Comparison of ENCODE assay signal across 12 cellular contexts in genomic region chr2:28318462-28319117, GRCh38.
"Had no signal": no experiment of that assay in that cellular context is flagged by ENCODE, and none has a peak within 500 bp of the region (broad histone marks: within the 10 kb centered on the region; RNA-seq: fewer than 3 reads in every experiment).

No MANE protein-coding gene starts in this region.

- ATAC-seq: activated CD4-positive, alpha-beta T cell treated with anti-CD3 and anti-CD28 coated beads for 36 hours; activated CD8-positive, alpha-beta T cell treated with anti-CD3 and anti-CD28 coated beads for 36 hours; lower lobe of right lung; naive thymus-derived CD4-positive, alpha-beta T cell had no signal

- H3K27me3 ChIP-seq: hepatocyte, tibial artery had no signal

- H2AFZ ChIP-seq: hepatocyte had no signal

- H3K9me3 ChIP-seq: lower lobe of right lung, tibial artery had no signal

- H3K4me2 ChIP-seq: hepatocyte had no signal

- H3K36me3 ChIP-seq: lower lobe of right lung, tibial artery had no signal

- H3K27ac ChIP-seq: lower lobe of right lung, VCaP had no signal

- H3K4me3 ChIP-seq: hepatocyte, lower lobe of right lung, tibial artery had no signal

- DNase-seq: activated CD4-positive, alpha-beta T cell treated with anti-CD3 and anti-CD28 coated beads for 36 hours; activated CD8-positive, alpha-beta memory T cell treated with anti-CD3 and anti-CD28 coated beads, Interleukin-2, amount 50 U/mL, for 48 hours; activated CD8-positive, alpha-beta T cell treated with anti-CD3 and anti-CD28 coated beads for 36 hours; activated naive CD4-positive, alpha-beta T cell; lower lobe of right lung; naive thymus-derived CD4-positive, alpha-beta T cell; stimulated activated CD4-positive, alpha-beta T cell treated with anti-CD3 and anti-CD28 coated beads, Interleukin-12 subunit alpha, Interleukin-12 subunit beta, amount 100 ng/mL, for 4 hours; stimulated activated CD8-positive, alpha-beta memory T cell treated with anti-CD3 and anti-CD28 coated beads, Interleukin-4, amount 100 ng/mL, for 48 hours; T1000; tibial artery had no signal

- H3K4me1 ChIP-seq: lower lobe of right lung had no signal
